In genomic region chr2:19772981-19773380, GRCh38 we compare ENCODE assay signal across 24 cellular contexts.
"Had no signal": no experiment of that assay in that cellular context is flagged by ENCODE, and none has a peak within 500 bp of the region (broad histone marks: within the 10 kb centered on the region; RNA-seq: fewer than 3 reads in every experiment).

No MANE protein-coding gene starts in this region.

- ATAC-seq: HepG2, K562, T-cell had no signal

- H3K36me3 Mint-ChIP-seq: IgD-negative memory B cell, T-cell had no signal

- H3K27ac Mint-ChIP-seq: IgD-negative memory B cell; T-cell; T-helper 1 cell treated with Interleukin-12 subunit alpha and Interleukin-12 subunit beta and Interleukin-4 antibody, amounts not matched to agents 30 μg/mL and 1 μg/mL, for 36 hours had no signal

- H3K4me3 Mint-ChIP-seq: IgD-negative memory B cell; T-cell; T-helper 1 cell treated with Interleukin-12 subunit alpha and Interleukin-12 subunit beta and Interleukin-4 antibody, amounts not matched to agents 30 μg/mL and 1 μg/mL, for 36 hours had no signal

- H3K4me1 Mint-ChIP-seq: IgD-negative memory B cell, T-cell had no signal

- H3K4me2 ChIP-seq: KMS-11, SK-N-SH had no signal

- H3K27me3 Mint-ChIP-seq: IgD-negative memory B cell had no signal

- H3K9me3 Mint-ChIP-seq: T-cell; T-helper 1 cell treated with Interleukin-12 subunit alpha and Interleukin-12 subunit beta and Interleukin-4 antibody, amounts not matched to agents 30 μg/mL and 1 μg/mL, for 36 hours had no signal

- H3K27ac ChIP-seq: KMS-11 had no signal

- H3K4me3 ChIP-seq: K562 had no signal

- DNase-seq: MV-4-11, NCI-H1048, NCI-H1105, NCI-H1417, NCI-H1436 treated with DMSO at 0.1 percent for 48 hours, NCI-H1694, NCI-H187 treated with DMSO at 0.1 percent for 48 hours, NCI-H2081, NCI-H2171, NCI-H226, NCI-H446, NCI-H524, NCI-H69, Right ventricle myocardium superior, RPMI8226, SIG-M5, SK-N-SH, SW 1271, T-cell had no signal

- H3K9me2 ChIP-seq: SK-N-SH had no signal

- H3K9ac ChIP-seq: KMS-11, SK-N-SH had no signal

- H3K9me3 ChIP-seq: SK-N-SH had no signal
